1 cellular context compared by ENCODE assay signal in the genomic region with DNA sequence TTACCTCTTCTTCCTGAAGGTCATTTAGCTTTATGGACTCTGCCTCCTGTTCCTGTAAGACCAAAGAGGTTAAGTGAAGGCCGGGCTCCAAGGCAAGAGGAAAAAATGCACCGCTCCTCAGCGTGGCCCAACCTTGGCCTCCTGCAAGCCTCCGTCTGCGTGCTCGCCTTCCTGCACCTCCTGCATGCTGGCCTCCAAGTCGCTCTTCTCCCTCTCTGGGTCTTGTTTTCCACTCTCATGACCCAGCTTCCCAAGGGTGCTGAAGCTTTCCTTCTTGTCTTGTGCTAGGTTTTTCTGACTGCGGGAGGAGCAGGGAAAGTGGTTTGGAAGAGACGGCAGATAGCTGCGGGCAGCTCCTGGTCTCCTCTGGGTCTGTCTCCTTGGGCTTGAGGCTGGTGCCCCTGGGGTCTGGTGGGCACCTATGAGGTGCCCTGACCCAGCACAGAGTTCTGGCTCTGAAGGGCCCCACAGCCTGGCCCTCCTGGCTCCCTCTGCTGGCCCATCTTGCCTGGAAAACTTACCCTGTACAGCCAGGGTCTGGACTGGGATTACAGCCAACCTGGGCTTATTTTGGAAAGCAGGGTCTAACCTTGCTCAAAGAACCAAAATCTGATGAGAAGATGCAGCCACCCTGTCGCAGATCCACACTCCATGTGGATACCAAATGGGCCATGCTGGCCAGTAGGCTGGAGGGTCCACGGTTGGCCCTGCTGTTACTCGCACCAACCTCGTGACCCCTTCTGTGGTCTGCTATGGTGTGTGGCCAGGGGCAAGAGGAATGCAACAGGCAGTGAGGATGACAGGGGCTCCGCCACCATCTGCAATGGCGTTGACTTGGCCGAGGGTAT.
TF ChIP-seq lines count a peak whose summit lies in the region.

No MANE protein-coding gene starts in this region.

TF ChIP-seq in GM23338, 12 proteins besides CTCF, POLR2A, EP300 and RAD21 (continued from another document):
- TF ChIP-seq, protein P1, sequence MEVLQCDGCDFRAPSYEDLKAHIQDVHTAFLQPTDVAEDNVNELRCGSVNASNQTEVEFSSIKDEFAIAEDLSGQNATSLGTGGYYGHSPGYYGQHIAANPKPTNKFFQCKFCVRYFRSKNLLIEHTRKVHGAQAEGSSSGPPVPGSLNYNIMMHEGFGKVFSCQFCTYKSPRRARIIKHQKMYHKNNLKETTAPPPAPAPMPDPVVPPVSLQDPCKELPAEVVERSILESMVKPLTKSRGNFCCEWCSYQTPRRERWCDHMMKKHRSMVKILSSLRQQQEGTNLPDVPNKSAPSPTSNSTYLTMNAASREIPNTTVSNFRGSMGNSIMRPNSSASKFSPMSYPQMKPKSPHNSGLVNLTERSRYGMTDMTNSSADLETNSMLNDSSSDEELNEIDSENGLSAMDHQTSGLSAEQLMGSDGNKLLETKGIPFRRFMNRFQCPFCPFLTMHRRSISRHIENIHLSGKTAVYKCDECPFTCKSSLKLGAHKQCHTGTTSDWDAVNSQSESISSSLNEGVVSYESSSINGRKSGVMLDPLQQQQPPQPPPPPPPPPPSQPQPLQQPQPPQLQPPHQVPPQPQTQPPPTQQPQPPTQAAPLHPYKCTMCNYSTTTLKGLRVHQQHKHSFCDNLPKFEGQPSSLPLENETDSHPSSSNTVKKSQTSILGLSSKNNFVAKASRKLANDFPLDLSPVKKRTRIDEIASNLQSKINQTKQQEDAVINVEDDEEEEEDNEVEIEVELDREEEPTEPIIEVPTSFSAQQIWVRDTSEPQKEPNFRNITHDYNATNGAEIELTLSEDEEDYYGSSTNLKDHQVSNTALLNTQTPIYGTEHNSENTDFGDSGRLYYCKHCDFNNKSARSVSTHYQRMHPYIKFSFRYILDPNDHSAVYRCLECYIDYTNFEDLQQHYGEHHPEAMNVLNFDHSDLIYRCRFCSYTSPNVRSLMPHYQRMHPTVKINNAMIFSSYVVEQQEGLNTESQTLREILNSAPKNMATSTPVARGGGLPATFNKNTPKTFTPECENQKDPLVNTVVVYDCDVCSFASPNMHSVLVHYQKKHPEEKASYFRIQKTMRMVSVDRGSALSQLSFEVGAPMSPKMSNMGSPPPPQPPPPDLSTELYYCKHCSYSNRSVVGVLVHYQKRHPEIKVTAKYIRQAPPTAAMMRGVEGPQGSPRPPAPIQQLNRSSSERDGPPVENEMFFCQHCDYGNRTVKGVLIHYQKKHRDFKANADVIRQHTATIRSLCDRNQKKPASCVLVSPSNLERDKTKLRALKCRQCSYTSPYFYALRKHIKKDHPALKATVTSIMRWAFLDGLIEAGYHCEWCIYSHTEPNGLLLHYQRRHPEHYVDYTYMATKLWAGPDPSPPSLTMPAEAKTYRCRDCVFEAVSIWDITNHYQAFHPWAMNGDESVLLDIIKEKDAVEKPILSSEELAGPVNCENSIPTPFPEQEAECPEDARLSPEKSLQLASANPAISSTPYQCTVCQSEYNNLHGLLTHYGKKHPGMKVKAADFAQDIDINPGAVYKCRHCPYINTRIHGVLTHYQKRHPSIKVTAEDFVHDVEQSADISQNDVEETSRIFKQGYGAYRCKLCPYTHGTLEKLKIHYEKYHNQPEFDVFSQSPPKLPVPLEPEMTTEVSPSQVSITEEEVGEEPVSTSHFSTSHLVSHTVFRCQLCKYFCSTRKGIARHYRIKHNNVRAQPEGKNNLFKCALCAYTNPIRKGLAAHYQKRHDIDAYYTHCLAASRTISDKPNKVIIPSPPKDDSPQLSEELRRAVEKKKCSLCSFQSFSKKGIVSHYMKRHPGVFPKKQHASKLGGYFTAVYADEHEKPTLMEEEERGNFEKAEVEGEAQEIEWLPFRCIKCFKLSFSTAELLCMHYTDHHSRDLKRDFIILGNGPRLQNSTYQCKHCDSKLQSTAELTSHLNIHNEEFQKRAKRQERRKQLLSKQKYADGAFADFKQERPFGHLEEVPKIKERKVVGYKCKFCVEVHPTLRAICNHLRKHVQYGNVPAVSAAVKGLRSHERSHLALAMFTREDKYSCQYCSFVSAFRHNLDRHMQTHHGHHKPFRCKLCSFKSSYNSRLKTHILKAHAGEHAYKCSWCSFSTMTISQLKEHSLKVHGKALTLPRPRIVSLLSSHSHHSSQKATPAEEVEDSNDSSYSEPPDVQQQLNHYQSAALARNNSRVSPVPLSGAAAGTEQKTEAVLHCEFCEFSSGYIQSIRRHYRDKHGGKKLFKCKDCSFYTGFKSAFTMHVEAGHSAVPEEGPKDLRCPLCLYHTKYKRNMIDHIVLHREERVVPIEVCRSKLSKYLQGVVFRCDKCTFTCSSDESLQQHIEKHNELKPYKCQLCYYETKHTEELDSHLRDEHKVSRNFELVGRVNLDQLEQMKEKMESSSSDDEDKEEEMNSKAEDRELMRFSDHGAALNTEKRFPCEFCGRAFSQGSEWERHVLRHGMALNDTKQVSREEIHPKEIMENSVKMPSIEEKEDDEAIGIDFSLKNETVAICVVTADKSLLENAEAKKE (CRISPR knock-in tag; IDR thresholded peaks at IDR 0.05): no peak
- TF ChIP-seq STAT1 (IDR thresholded peaks at IDR 0.05; ENCODE audit: unreplicated experiment) (no peak), NANOG (IDR thresholded peaks at IDR 0.05; ENCODE audit: borderline replicate concordance) (no peak), POLR2AphosphoS5 (IDR thresholded peaks at IDR 0.05; ENCODE audit: low read depth) (no peak), EZH2 (IDR thresholded peaks at IDR 0.05; ENCODE audit: low read depth, unreplicated experiment) (no peak), CREB1 (CRISPR knock-in tag; IDR thresholded peaks at IDR 0.05; ENCODE audit: low read depth) (no peak)
- TF ChIP-seq, protein P2, sequence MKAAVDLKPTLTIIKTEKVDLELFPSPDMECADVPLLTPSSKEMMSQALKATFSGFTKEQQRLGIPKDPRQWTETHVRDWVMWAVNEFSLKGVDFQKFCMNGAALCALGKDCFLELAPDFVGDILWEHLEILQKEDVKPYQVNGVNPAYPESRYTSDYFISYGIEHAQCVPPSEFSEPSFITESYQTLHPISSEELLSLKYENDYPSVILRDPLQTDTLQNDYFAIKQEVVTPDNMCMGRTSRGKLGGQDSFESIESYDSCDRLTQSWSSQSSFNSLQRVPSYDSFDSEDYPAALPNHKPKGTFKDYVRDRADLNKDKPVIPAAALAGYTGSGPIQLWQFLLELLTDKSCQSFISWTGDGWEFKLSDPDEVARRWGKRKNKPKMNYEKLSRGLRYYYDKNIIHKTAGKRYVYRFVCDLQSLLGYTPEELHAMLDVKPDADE (IDR thresholded peaks at IDR 0.05): no peak
